10 cellular contexts compared by ENCODE assay signal in the genomic region with DNA sequence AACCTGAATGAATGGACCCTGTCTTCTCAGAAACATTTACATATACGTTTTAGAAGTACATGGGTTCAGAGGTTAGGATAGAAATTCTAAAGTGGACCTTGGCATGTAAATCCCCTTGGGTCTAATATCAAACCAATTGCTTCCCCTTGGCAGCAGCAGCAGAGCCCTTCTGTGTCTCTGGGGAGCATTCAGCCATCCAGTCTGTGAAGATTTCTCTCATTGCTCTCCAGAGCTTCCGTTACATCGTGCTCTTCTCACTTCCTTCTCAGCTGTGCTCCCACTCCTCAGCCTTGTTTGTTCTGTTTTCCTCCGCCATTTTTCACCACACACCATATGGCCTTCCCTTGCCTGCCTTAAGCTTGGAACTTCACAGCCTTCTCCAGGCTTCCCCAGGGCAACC.
DNase-seq lines count a peak whose midpoint lies in the region; ATAC-seq and TF ChIP-seq lines count a peak whose summit lies in the region.
"Had no signal": no experiment of that assay in that cellular context is flagged by ENCODE, and none has a peak within 500 bp of the region (broad histone marks: within the 10 kb centered on the region; RNA-seq: fewer than 3 reads in every experiment).

No MANE protein-coding gene starts in this region.

- H3K9me3 Mint-ChIP-seq in CD14-positive monocyte (peaks cover 0 to 3% (median 2%) of the 10 kb centered on the region in 7 donors), activated B cell treated with CpG ODN at 0.5 μM for 24 hours (no peaks in the 10 kb centered on the region)
- H3K9me3 Mint-ChIP-seq: neural crest cell had no signal

- ATAC-seq in GM19023 (IDR thresholded peaks at IDR 0.05; ENCODE audit: unreplicated experiment), result peak; percentile 51
- ATAC-seq in HG03108 (IDR thresholded peaks at IDR 0.05; ENCODE audit: unreplicated experiment), result peak; percentile 53
- peak; percentile 57 for ATAC-seq in activated B cell treated with CpG ODN at 0.5 μM for 24 hours (ENCODE audit: low read depth)

- no peak overlapping the region for H3K4me3 Mint-ChIP-seq in CD14-positive monocyte
- H3K4me3 Mint-ChIP-seq in activated B cell treated with CpG ODN at 0.5 μM for 24 hours, result no peak overlapping the region
- H3K4me3 Mint-ChIP-seq: neural crest cell had no signal

- peaks cover 63% of the 10 kb centered on the region for H3K4me1 Mint-ChIP-seq in CD14-positive monocyte
- peaks cover 24% of the 10 kb centered on the region for H3K4me1 Mint-ChIP-seq in activated B cell treated with CpG ODN at 0.5 μM for 24 hours

- H3K36me3 Mint-ChIP-seq in CD14-positive monocyte (peaks cover 0 to 2% of the 10 kb centered on the region in 2 donors), activated B cell treated with CpG ODN at 0.5 μM for 24 hours (ENCODE audit: low read depth) (no peaks in the 10 kb centered on the region)

- no peak for TF ChIP-seq CTCF in CD14-positive monocyte (IDR thresholded peaks at IDR 0.05)
- TF ChIP-seq CTCF in activated B cell treated with CpG ODN at 0.5 μM for 24 hours (IDR thresholded peaks at IDR 0.05), result no peak

- CTCF ChIA-PET in activated B cell treated with CpG ODN at 0.5 μM for 24 hours (lab: Charles Lee), result no interaction called here

- no peak for DNase-seq in CD14-positive monocyte (ENCODE audit: low spot score)
- no peak for DNase-seq in activated B cell treated with CpG ODN at 0.5 μM for 24 hours
- no peak for DNase-seq in T-helper 9 cell
- DNase-seq in NCI-H510A treated with DMSO at 0.1 percent for 48 hours (lab: John Stamatoyannopoulos, UW), result no peak
- DNase-seq in posterior vena cava (ENCODE audit: low spot score), result no peak
- DNase-seq in effector CD8-positive, alpha-beta T cell (lab: John Stamatoyannopoulos, UW), result no peak
- DNase-seq: upper lobe of right lung had no signal

- H3K27ac Mint-ChIP-seq in CD14-positive monocyte (peak overlapping the region in 6 of 7 donors; percentile 10 to 81 (median 62)), activated B cell treated with CpG ODN at 0.5 μM for 24 hours (no peak overlapping the region)

- H3K27me3 Mint-ChIP-seq in CD14-positive monocyte (ENCODE audit: low read depth in 3 of 3) (peaks cover 0 to 7% (median 3%) of the 10 kb centered on the region in 3 donors), activated B cell treated with CpG ODN at 0.5 μM for 24 hours (peaks cover 10% of the 10 kb centered on the region)

- POLR2A ChIA-PET in activated B cell treated with CpG ODN at 0.5 μM for 24 hours (lab: Charles Lee), result no interaction called here

- intact Hi-C loops in CD14-positive monocyte (cut with micrococcal nuclease) (loop anchor here in 1 of 2 donors (10.0 kb wide), 1 partner anchor 60 kb away; a partner anchor contains a TSS), activated B cell treated with CpG ODN at 0.5 μM for 24 hours (cut with micrococcal nuclease) (no loop called here), posterior vena cava (cut with DNase I) (no loop called here)
